ENCODE assay signal across 15 cellular contexts in the genomic region with DNA sequence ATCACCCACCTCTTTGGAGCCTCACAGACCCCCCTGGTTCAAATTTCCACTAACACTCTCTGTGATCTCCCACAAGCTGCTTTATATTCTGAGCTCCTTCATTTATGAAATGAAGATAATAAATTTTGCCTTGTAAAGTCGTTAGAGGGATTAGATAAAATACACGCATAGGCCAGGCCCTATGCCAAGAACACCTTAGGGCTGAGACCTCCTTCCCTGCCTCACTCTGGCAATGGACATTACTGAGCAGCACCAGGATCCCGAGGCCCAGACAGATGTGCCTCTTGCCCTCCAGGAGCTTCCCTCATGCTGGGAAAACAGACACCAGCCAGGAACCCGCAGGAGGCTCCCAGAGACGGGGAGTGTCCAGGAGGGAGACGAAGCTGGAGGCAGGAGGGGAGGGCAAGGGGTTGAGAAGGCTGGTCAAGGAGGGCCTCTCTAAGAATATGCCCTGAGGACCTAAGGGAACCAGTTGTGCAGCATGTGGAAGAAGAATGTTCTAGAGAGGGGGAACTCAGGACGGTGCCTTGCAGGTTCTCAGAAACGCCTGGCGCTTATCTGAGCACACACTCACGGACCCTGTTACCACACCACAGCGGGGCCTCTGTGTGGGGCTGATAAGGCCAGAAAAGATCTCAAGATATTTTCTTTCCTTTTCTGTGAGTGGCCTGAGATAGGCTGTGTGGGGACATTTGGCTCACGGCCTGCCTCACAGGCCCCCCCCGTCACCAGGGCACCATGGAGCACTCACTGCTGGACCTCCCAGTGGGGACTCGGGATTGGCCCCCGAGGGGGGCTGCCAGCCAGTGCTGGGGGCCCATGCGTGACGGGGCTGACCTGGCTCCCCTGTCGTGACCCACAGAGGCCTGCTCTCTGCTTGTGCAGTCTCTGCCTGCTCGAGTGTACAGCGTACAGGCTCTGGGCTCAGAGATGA. TPM values are rescaled to one million over a fixed set of nuclear protein-coding genes. Genes with fewer than 3 reads are reported as not detected.
A peak's percentile ranks its signal among the peaks of the same experiment; 100 is the strongest.
DNase-seq lines count a peak whose midpoint lies in the region; ATAC-seq and TF ChIP-seq lines count a peak whose summit lies in the region.
"Had no signal": no experiment of that assay in that cellular context is flagged by ENCODE, and none has a peak within 500 bp of the region (broad histone marks: within the 10 kb centered on the region; RNA-seq: fewer than 3 reads in every experiment).

No MANE protein-coding gene starts in this region.

- H3K4me1 Mint-ChIP-seq in activated T-cell treated with anti-CD3 and anti-CD28 coated beads, Interleukin-2, amount 50 U/mL, for 24 hours (ENCODE audit: low read depth): peaks cover 78% of the 10 kb centered on the region
- H3K4me1 Mint-ChIP-seq in stimulated activated effector memory CD8-positive, alpha-beta T cell treated with anti-CD3 and anti-CD28 coated beads, Interleukin-12 subunit alpha, Interleukin-12 subunit beta, amount 100 ng/mL, for 72 hours: peaks cover 66% of the 10 kb centered on the region

- no peaks in the 10 kb centered on the region for H3K9me3 Mint-ChIP-seq in activated T-cell treated with anti-CD3 and anti-CD28 coated beads, Interleukin-2, amount 50 U/mL, for 24 hours
- no peaks in the 10 kb centered on the region for H3K9me3 Mint-ChIP-seq in stimulated activated effector memory CD8-positive, alpha-beta T cell treated with anti-CD3 and anti-CD28 coated beads, Interleukin-12 subunit alpha, Interleukin-12 subunit beta, amount 100 ng/mL, for 72 hours

- H3K27ac ChIP-seq in foreskin keratinocyte: peak overlapping the region; percentile 6
- H3K27ac ChIP-seq: SK-N-MC had no signal

- H3K4me3 ChIP-seq in H7 (ENCODE audit: insufficient read depth, low read depth, low read length): no peak overlapping the region
- H3K4me3 ChIP-seq: SK-N-MC had no signal

- no peaks in the 10 kb centered on the region for H3K36me3 Mint-ChIP-seq in activated T-cell treated with anti-CD3 and anti-CD28 coated beads, Interleukin-2, amount 50 U/mL, for 24 hours (ENCODE audit: low read depth)
- peaks cover 17% of the 10 kb centered on the region for H3K36me3 Mint-ChIP-seq in stimulated activated effector memory CD8-positive, alpha-beta T cell treated with anti-CD3 and anti-CD28 coated beads, Interleukin-12 subunit alpha, Interleukin-12 subunit beta, amount 100 ng/mL, for 72 hours

- no peaks in the 10 kb centered on the region for H3K27me3 ChIP-seq in foreskin keratinocyte
- H3K27me3 ChIP-seq in H7 (ENCODE audit: control insufficient read depth, insufficient read depth, low read length): no peaks in the 10 kb centered on the region

- no peak for TF ChIP-seq CTCF in foreskin keratinocyte (conservative IDR thresholded peaks at IDR 0.05)

- no peaks in the 10 kb centered on the region for H3K27me3 Mint-ChIP-seq in activated T-cell treated with anti-CD3 and anti-CD28 coated beads, Interleukin-2, amount 50 U/mL, for 24 hours

- no peaks in the 10 kb centered on the region for H3K36me3 ChIP-seq in H7 (replicated peaks; ENCODE audit: control insufficient read depth, insufficient read depth, low read length)

- H3K4me1 ChIP-seq in foreskin keratinocyte: peaks cover 20% of the 10 kb centered on the region

- DNase-seq in activated T-cell treated with anti-CD3 and anti-CD28 coated beads, Interleukin-2, amount 50 U/mL, for 24 hours: no peak
- no peak for DNase-seq in activated T-cell treated with anti-CD3 and anti-CD28 coated beads, Interleukin-2, amount 50 U/mL, for 48 hours
- DNase-seq in UCSD-AML1 (lab: John Stamatoyannopoulos, UW; ENCODE audit: unreplicated experiment) (peak; percentile 81), foreskin keratinocyte (no peak), H7 (no peak)
- DNase-seq in stimulated activated effector memory CD8-positive, alpha-beta T cell treated with anti-CD3 and anti-CD28 coated beads, Interleukin-12 subunit alpha, Interleukin-12 subunit beta, amount 100 ng/mL, for 72 hours (ENCODE audit: low spot score in 2 of 2): no peak
- DNase-seq: ACHN; activated CD4-positive, alpha-beta T cell treated with anti-CD3 and anti-CD28 coated beads for 48 hours; activated naive CD4-positive, alpha-beta T cell; midbrain; NCI-H2081 treated with DMSO at 0.1 percent for 48 hours had no signal

- ATAC-seq in foreskin keratinocyte (no peak), GM19328 (IDR thresholded peaks at IDR 0.05; ENCODE audit: unreplicated experiment) (no peak), HG03439 (IDR thresholded peaks at IDR 0.05; ENCODE audit: unreplicated experiment) (no peak)
- ATAC-seq in stimulated activated effector memory CD8-positive, alpha-beta T cell treated with anti-CD3 and anti-CD28 coated beads, Interleukin-12 subunit alpha, Interleukin-12 subunit beta, amount 100 ng/mL, for 72 hours: no peak

- no peak overlapping the region for H3K4me3 Mint-ChIP-seq in activated T-cell treated with anti-CD3 and anti-CD28 coated beads, Interleukin-2, amount 50 U/mL, for 24 hours
- no peak overlapping the region for H3K4me3 Mint-ChIP-seq in stimulated activated effector memory CD8-positive, alpha-beta T cell treated with anti-CD3 and anti-CD28 coated beads, Interleukin-12 subunit alpha, Interleukin-12 subunit beta, amount 100 ng/mL, for 72 hours

- H3K27ac Mint-ChIP-seq in activated T-cell treated with anti-CD3 and anti-CD28 coated beads, Interleukin-2, amount 50 U/mL, for 24 hours: peak overlapping the region; percentile 97
- H3K27ac Mint-ChIP-seq in stimulated activated effector memory CD8-positive, alpha-beta T cell treated with anti-CD3 and anti-CD28 coated beads, Interleukin-12 subunit alpha, Interleukin-12 subunit beta, amount 100 ng/mL, for 72 hours: peak overlapping the region; percentile 89

RNA-seq across cellular contexts. Expression of a gene that starts 21.9 kb away (rescaled TPM):
- not detected in 2 replicates for total RNA-seq in foreskin keratinocyte
- 0.04 TPM in 1 of 2 replicates, not detected in the other for polyA plus RNA-seq in foreskin keratinocyte
- 5.2 and 5.6 TPM in 2 replicates for total RNA-seq in H7 (2014; rRNA removed; shearing (Covaris generic))
- total RNA-seq: pulmonary artery endothelial cell had no signal

RNA-seq across cellular contexts. Expression of a gene that starts 44.4 kb away (rescaled TPM):
- total RNA-seq in foreskin keratinocyte: 19.8 and 45.0 TPM in 2 replicates
- 14.5 and 32.3 TPM in 2 replicates for polyA plus RNA-seq in foreskin keratinocyte
- total RNA-seq in H7 (2014; rRNA removed; shearing (Covaris generic)): 26.8 and 36.0 TPM in 2 replicates
